ENCODE assay signal across 8 cellular contexts in the genomic region with DNA sequence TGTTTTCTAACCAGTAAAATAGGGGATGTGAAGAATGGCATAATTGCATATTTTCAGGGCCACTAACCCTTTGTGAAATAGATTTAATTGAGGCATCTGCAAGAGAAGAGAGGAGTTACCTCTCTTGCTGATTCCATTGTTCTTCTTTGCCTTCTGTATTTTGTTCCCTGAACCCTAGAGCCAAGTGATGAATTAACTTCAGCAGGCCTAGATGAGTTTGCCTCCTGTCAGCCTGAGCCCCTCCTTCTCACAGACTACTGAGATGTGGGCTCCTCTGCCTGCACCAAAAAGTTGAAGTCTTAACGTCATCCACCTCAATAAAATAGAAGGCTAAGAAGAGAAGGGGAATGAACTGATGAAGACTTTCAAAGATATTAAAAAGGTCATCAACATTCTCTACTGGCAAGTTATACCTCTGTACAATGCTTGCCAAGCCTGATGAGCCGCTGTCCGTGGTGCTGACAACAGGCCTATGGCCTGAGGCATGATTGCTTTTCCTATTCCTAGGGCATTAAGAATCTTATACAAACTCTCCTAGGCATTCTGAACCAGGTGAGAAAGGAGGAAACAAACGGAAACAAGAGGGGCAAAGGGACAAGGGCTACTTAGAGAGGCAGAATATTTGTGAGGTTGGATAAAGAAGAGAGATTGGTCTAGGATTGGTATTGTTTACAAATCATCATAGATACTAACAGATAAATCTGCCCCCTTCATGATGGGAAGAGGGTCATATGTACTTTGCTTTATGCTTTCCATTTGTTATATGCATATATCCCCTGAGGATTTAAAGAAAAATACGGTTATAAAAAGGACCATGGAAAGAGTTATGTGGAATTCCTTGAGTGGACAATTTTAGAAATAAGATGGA. TPM values are rescaled to one million over a fixed set of nuclear protein-coding genes. Genes with fewer than 3 reads are reported as not detected.
DNase-seq lines count a peak whose midpoint lies in the region; ATAC-seq lines count a peak whose summit lies in the region.

No MANE protein-coding gene starts in this region.

- peak; percentile 53 for DNase-seq in Daoy (ENCODE audit: low read depth)
- peak; percentile 27 for DNase-seq in MG63
- DNase-seq in activated naive CD8-positive, alpha-beta T cell treated with anti-CD3 and anti-CD28 coated beads, Interleukin-2, amount 50 U/mL, for 24 hours, result peak; percentile 13
- peak; percentile 43 to 54 for DNase-seq in lung microvascular endothelial cell (ENCODE audit: low read depth in 2 of 2)
- no peak for DNase-seq in posterior cingulate gyrus
- DNase-seq in cerebellum (ENCODE audit: low spot score), result no peak
- no peak for DNase-seq in cerebellar nuclear complex (lab: John Stamatoyannopoulos, UW)

- ATAC-seq in activated naive CD8-positive, alpha-beta T cell treated with anti-CD3 and anti-CD28 coated beads, Interleukin-2, amount 50 U/mL, for 24 hours, result no peak
- no peak for ATAC-seq in HG02870 (IDR thresholded peaks at IDR 0.05; ENCODE audit: unreplicated experiment)

- no peaks in the 10 kb centered on the region for H3K4me1 Mint-ChIP-seq in activated naive CD8-positive, alpha-beta T cell treated with anti-CD3 and anti-CD28 coated beads, Interleukin-2, amount 50 U/mL, for 24 hours

- no peaks in the 10 kb centered on the region for H3K27me3 ChIP-seq in MG63

- H3K4me3 ChIP-seq in MG63, result no peak overlapping the region

- H3K9me3 Mint-ChIP-seq in activated naive CD8-positive, alpha-beta T cell treated with anti-CD3 and anti-CD28 coated beads, Interleukin-2, amount 50 U/mL, for 24 hours, result no peaks in the 10 kb centered on the region

- no peak overlapping the region for H3K27ac Mint-ChIP-seq in activated naive CD8-positive, alpha-beta T cell treated with anti-CD3 and anti-CD28 coated beads, Interleukin-2, amount 50 U/mL, for 24 hours

- H3K36me3 Mint-ChIP-seq in activated naive CD8-positive, alpha-beta T cell treated with anti-CD3 and anti-CD28 coated beads, Interleukin-2, amount 50 U/mL, for 24 hours (ENCODE audit: low read depth), result no peaks in the 10 kb centered on the region

- H3K9me3 ChIP-seq in MG63, result no peaks in the 10 kb centered on the region

- peaks cover 19% of the 10 kb centered on the region for H3K27me3 Mint-ChIP-seq in activated naive CD8-positive, alpha-beta T cell treated with anti-CD3 and anti-CD28 coated beads, Interleukin-2, amount 50 U/mL, for 24 hours

- H3K36me3 ChIP-seq in MG63, result no peaks in the 10 kb centered on the region

- no peak overlapping the region for H3K4me3 Mint-ChIP-seq in activated naive CD8-positive, alpha-beta T cell treated with anti-CD3 and anti-CD28 coated beads, Interleukin-2, amount 50 U/mL, for 24 hours

- intact Hi-C loops in posterior cingulate gyrus (cut with DNase I), result no loop called here

RNA-seq across cellular contexts. Expression of gene CD24, which starts 46.8 kb away (rescaled TPM):
- total RNA-seq in Daoy (2014; rRNA removed; shearing (Covaris generic)), result 193 and 230 TPM in 2 replicates
- total RNA-seq in MG63 (2014; rRNA removed; shearing (Covaris generic); ENCODE audit: low replicate concordance), result 0.30 and 1.7 TPM in 2 replicates
- under 0.01 TPM in 1 of 2 replicates, not detected in the other for total RNA-seq in lung microvascular endothelial cell
- 430 TPM for total RNA-seq in cerebellum

Comparison
In these comparisons a context has a peak if more than half of its experiments do, and no peak if none do; other contexts are left out.
1. DNase-seq: peak in Daoy (single experiment), MG63 (single experiment), activated naive CD8-positive, alpha-beta T cell treated with anti-CD3 and anti-CD28 coated beads, Interleukin-2, amount 50 U/mL, for 24 hours (single experiment) and lung microvascular endothelial cell (2 of 2); none in posterior cingulate gyrus (0 of 10), cerebellum (single experiment) and cerebellar nuclear complex (0 of 2).
2. RNA of gene CD24, which starts 46.8 kb away (total RNA-seq): 430 TPM in cerebellum (single experiment) and 193 to 230 TPM in Daoy; 0.30 to 1.7 TPM in MG63 and under 0.01 TPM in lung microvascular endothelial cell; every median in the first group is over 10 times any median in the second.